In genomic region chr14:24430143-24430681, GRCh38 we compare ENCODE assay signal across 8 cellular contexts. TPM values are rescaled to one million over a fixed set of nuclear protein-coding genes. Genes with fewer than 3 reads are reported as not detected.
DNase-seq lines count a peak whose midpoint lies in the region; ATAC-seq and TF ChIP-seq lines count a peak whose summit lies in the region.

No MANE protein-coding gene starts in this region.

- peaks cover 20% of the 10 kb centered on the region for H3K36me3 ChIP-seq in CD8-positive, alpha-beta T cell (ENCODE audit: insufficient read depth, low read length)
- H3K36me3 ChIP-seq in Peyer's patch (peaks cover 0 to 30% (median 0%) of the 10 kb centered on the region in 3 donors), adrenal gland (replicated peaks in 1 of 2) (peaks cover 0 to 24% of the 10 kb centered on the region in 2 donors), psoas muscle (ENCODE audit: insufficient read depth in 1 of 2, low read depth in 1 of 2) (peaks cover 0 to 40% of the 10 kb centered on the region in 2 donors)

- peak overlapping the region; percentile 93 for H3K4me3 Mint-ChIP-seq in CD8-positive, alpha-beta T cell

- H3K9me3 Mint-ChIP-seq in CD8-positive, alpha-beta T cell: no peaks in the 10 kb centered on the region

- H3K27me3 ChIP-seq in CD8-positive, alpha-beta T cell (ENCODE audit: insufficient read depth, low read length): no peaks in the 10 kb centered on the region
- H3K27me3 ChIP-seq in Peyer's patch: no peaks in the 10 kb centered on the region
- no peaks in the 10 kb centered on the region for H3K27me3 ChIP-seq in adrenal gland
- no peaks in the 10 kb centered on the region for H3K27me3 ChIP-seq in psoas muscle (ENCODE audit: insufficient read depth in 3 of 3, low read length in 2 of 3)

- intact Hi-C loops in CD8-positive, alpha-beta T cell (cut with DNase I, micrococcal nuclease): loop anchor here (2.0 to 10.0 kb wide), 5 partner anchors 63 to 875 kb away; partner anchors contain the start of genes MDP1 (in 1 of the 2), THTPA (in 1 of the 2), TINF2 (in 1 of the 2) and ZFHX2 (in 1 of the 2)
- intact Hi-C loops in adrenal gland (cut with DNase I) (loop anchor here (5.0 kb wide), 2 partner anchors 63 to 98 kb away; partner anchors contain the start of gene NFATC4 (in 2 of the 2)), left cardiac atrium (cut with DNase I) (loop anchor here (2.0 to 5.0 kb wide), 3 partner anchors 61 to 98 kb away; partner anchors contain the start of gene NFATC4 (in 2 of the 2)), psoas muscle (cut with DNase I) (loop anchor here (1.0 to 10.0 kb wide), 2 partner anchors 64 to 185 kb away; partner anchors contain the start of gene TINF2 (in 1 of the 2))

- H3K27ac Mint-ChIP-seq in CD8-positive, alpha-beta T cell: peak overlapping the region; percentile 98

- no peak for TF ChIP-seq CTCF in CD8-positive, alpha-beta T cell (IDR thresholded peaks at IDR 0.05)
- TF ChIP-seq CTCF in Peyer's patch (IDR thresholded peaks at IDR 0.05) (no peak), adrenal gland (IDR thresholded peaks at IDR 0.05) (no peak), psoas muscle (IDR thresholded peaks at IDR 0.05) (no peak)

- peaks cover 45% of the 10 kb centered on the region for H3K4me1 ChIP-seq in CD8-positive, alpha-beta T cell (ENCODE audit: insufficient read depth, low read length)
- H3K4me1 ChIP-seq in Peyer's patch (peaks cover 8 to 55% (median 12%) of the 10 kb centered on the region in 4 donors), adrenal gland (replicated peaks in 1 of 2) (peaks cover 32 to 38% of the 10 kb centered on the region in 2 donors), psoas muscle (peaks cover 17% of the 10 kb centered on the region)

- WGBS in adrenal gland, 4 donors: 0% methylated on average over 3 to 28 of the region's 28 CpGs
- WGBS in psoas muscle, 3 donors: 1 to 4% (median 3%) methylated on average over 9 to 28 of the region's 28 CpGs

- H3K9me3 ChIP-seq in CD8-positive, alpha-beta T cell (ENCODE audit: low read length): no peaks in the 10 kb centered on the region
- H3K9me3 ChIP-seq in Peyer's patch (no peaks in the 10 kb centered on the region), adrenal gland (replicated peaks in 1 of 3) (no peaks in the 10 kb centered on the region), psoas muscle (no peaks in the 10 kb centered on the region)

- CTCF ChIA-PET in CD8-positive, alpha-beta T cell (lab: Charles Lee): interaction anchor here (1.1 to 12.5 kb wide), 12 partner anchors 7 to 316 kb away, joined by 3 to 442 read pairs (median 18); partner anchors contain the start of genes ADCY4, CIDEB, DCAF11 and LTB4R

- peak overlapping the region; percentile 94 for H3K27ac ChIP-seq in CD8-positive, alpha-beta T cell (ENCODE audit: low read depth, low read length)
- H3K27ac ChIP-seq in Peyer's patch (peak overlapping the region; percentile 96 to 99 (median 98)), adrenal gland (peak overlapping the region; percentile 88 to 100 (median 95)), psoas muscle (peak overlapping the region; percentile 98)

- DNase-seq in CD8-positive, alpha-beta T cell: peak in 6 of 7 experiments; percentile 32 to 62 (median 45)
- DNase-seq in Peyer's patch (peak in 2 of 3 donors; percentile 48 to 83), adrenal gland (peak; percentile 78 to 89 (median 84)), left cardiac atrium (peak; percentile 89), psoas muscle (peak; percentile 85 to 90), inferior parietal cortex (ENCODE audit: extremely low spot score) (no peak)

- ATAC-seq in CD8-positive, alpha-beta T cell: peak; percentile 47
- ATAC-seq in GM19035 (IDR thresholded peaks at IDR 0.05; ENCODE audit: unreplicated experiment) (peak; percentile 63), HG03159 (IDR thresholded peaks at IDR 0.05; ENCODE audit: unreplicated experiment) (peak; percentile 44), left cardiac atrium (peak; percentile 88 to 89), psoas muscle (peak; percentile 73 to 83 (median 78))

- POLR2A ChIA-PET in CD8-positive, alpha-beta T cell (lab: Charles Lee): interaction anchor here (0.6 to 4.2 kb wide), 22 partner anchors 11 to 316 kb away, joined by 3 to 75 read pairs (median 5); partner anchors contain the start of genes ADCY4, LTB4R, LTB4R2 and MDP1

- peaks cover 49% of the 10 kb centered on the region for H3K4me1 Mint-ChIP-seq in CD8-positive, alpha-beta T cell (ENCODE audit: low read depth)

- H3K4me3 ChIP-seq in CD8-positive, alpha-beta T cell (ENCODE audit: low read depth, low read length): peak overlapping the region; percentile 71
- H3K4me3 ChIP-seq in Peyer's patch (peak overlapping the region; percentile 81 to 96 (median 87)), adrenal gland (peak overlapping the region; percentile 13 to 88 (median 80)), psoas muscle (peak overlapping the region; percentile 84)

- no peak for TF ChIP-seq POLR2A in Peyer's patch (IDR thresholded peaks at IDR 0.05)
- peak in 1 of 2 donors; percentile 20 for TF ChIP-seq POLR2A in adrenal gland (IDR thresholded peaks at IDR 0.05)

- no peaks in the 10 kb centered on the region for H3K27me3 Mint-ChIP-seq in CD8-positive, alpha-beta T cell (ENCODE audit: low read depth)

- peaks cover 39% of the 10 kb centered on the region for H3K36me3 Mint-ChIP-seq in CD8-positive, alpha-beta T cell

RNA-seq across cellular contexts. Expression of gene KHNYN, which starts 0.5 kb away (rescaled TPM):
- 100 to 1,000 TPM; 158 to 163 TPM for total RNA-seq in CD8-positive, alpha-beta T cell
- total RNA-seq in Peyer's patch: 100 to 1,000 TPM in 2 of 4 donors, 10 to 100 TPM in 2; 80.9 to 129 (median 113) TPM
- total RNA-seq in adrenal gland: 10 to 100 TPM; 30.2 to 59.8 (median 45.1) TPM
- polyA plus RNA-seq in adrenal gland: 10 to 100 TPM; 18.5 to 48.6 (median 36.2) TPM
- 10 to 100 TPM; 24.8 to 27.1 TPM for total RNA-seq in left cardiac atrium
- total RNA-seq in psoas muscle: 10 to 100 TPM; 25.8 to 44.2 (median 41.3) TPM
- polyA plus RNA-seq in psoas muscle: 10 to 100 TPM; 15.3 to 74.9 (median 35.9) TPM

RNA-seq across cellular contexts. Expression of gene CBLN3, which starts 0.7 kb away (rescaled TPM):
- total RNA-seq in CD8-positive, alpha-beta T cell: 1 to 10 TPM; 1.1 to 1.6 TPM
- 1 to 10 TPM in 1 of 4 donors, under 1 TPM in 1, not detected in 2; 0.94 to 4.3 TPM for total RNA-seq in Peyer's patch
- total RNA-seq in adrenal gland: 10 to 100 TPM in 4 of 8 donors, 1 to 10 TPM in 4; 5.0 to 43.6 (median 9.9) TPM
- 10 to 100 TPM in 2 of 3 donors, 1 to 10 TPM in 1; 3.9 to 35.7 (median 21.3) TPM for polyA plus RNA-seq in adrenal gland
- 1 to 10 TPM; 2.2 to 2.5 TPM for total RNA-seq in left cardiac atrium
- 1 to 10 TPM in 1 of 4 donors, under 1 TPM in 3; 0.66 to 1.5 (median 0.76) TPM for total RNA-seq in psoas muscle
- polyA plus RNA-seq in psoas muscle: under 1 TPM; 0.38 to 0.78 (median 0.70) TPM

RNA-seq across cellular contexts. Expression of gene SDR39U1, which starts 12.4 kb away (rescaled TPM):
- total RNA-seq in CD8-positive, alpha-beta T cell: 10 to 100 TPM; 75.0 to 84.4 TPM
- total RNA-seq in Peyer's patch: 10 to 100 TPM; 25.7 to 98.2 (median 48.9) TPM
- total RNA-seq in adrenal gland: 100 to 1,000 TPM in 1 of 8 donors, 10 to 100 TPM in 7; 58.9 to 100 (median 77.5) TPM
- polyA plus RNA-seq in adrenal gland: 100 to 1,000 TPM in 2 of 3 donors, 10 to 100 TPM in 1; 50.4 to 218 (median 162) TPM
- total RNA-seq in left cardiac atrium: 10 to 100 TPM; 72.0 to 78.8 TPM
- total RNA-seq in psoas muscle: 10 to 100 TPM; 55.7 to 75.2 (median 63.8) TPM
- polyA plus RNA-seq in psoas muscle: 100 to 1,000 TPM in 1 of 3 donors, 10 to 100 TPM in 2; 62.9 to 110 (median 63.6) TPM

RNA-seq across cellular contexts. Expression of gene NYNRIN, which starts 31.4 kb away (rescaled TPM):
- total RNA-seq in CD8-positive, alpha-beta T cell: under 1 TPM in 1 of 2 experiments, not detected in 1; 0.06 TPM
- 10 to 100 TPM in 2 of 4 donors, 1 to 10 TPM in 2; 3.2 to 15.5 (median 10.3) TPM for total RNA-seq in Peyer's patch
- total RNA-seq in adrenal gland: 10 to 100 TPM in 1 of 8 donors, 1 to 10 TPM in 7; 6.0 to 11.0 (median 7.0) TPM
- polyA plus RNA-seq in adrenal gland: 1 to 10 TPM; 2.2 to 6.1 (median 3.4) TPM
- 10 to 100 TPM in 1 of 2 donors, 1 to 10 TPM in 1; 6.5 to 12.0 TPM for total RNA-seq in left cardiac atrium
- total RNA-seq in psoas muscle: 1 to 10 TPM; 2.1 to 8.0 (median 2.4) TPM
- 1 to 10 TPM; 1.1 to 1.5 (median 1.2) TPM for polyA plus RNA-seq in psoas muscle
